ENCODE assay signal across 8 cellular contexts in the genomic region with DNA sequence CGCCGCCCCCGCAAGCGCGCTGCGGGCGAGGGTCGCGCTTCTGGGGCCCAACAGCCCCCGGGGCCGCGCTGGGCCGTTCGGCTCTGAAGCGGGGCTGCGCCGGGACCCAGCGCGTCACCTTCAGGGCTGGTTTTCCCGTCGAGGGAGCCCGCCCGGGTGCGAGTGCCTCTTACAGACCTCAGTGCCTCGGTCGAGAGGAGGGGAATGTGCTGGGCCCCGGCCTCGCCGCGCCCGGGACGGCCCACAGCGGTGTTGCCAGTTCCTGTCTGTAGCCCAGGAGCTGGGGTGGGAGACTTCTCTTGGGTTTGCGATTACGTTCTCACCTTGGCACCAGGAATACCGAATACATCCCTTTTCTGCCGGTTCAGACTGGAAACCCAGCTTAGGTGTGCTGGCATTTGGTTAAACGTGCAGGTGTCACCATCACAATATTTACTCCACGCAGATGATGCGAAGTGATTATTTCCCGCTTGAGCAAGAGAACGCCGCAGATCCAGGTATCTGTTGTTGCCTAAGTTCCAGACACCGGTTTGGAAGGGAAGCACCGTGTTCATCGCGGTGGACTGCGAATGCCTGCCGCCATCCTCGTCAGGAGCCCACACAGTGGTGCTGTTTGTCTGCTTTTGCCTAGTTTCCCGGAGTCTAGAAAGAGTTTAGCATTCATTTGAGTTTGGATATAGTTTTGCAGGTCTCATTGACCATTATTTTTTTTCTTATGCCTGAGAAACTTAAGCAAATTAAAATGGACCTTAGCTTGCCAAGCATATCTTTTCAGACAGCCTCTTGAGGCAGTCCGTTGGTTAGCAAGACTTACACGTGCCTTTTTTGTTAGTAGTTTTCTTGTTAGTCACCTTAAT. TPM values are rescaled to one million over a fixed set of nuclear protein-coding genes. Genes with fewer than 3 reads are reported as not detected.
DNase-seq lines count a peak whose midpoint lies in the region; ATAC-seq, FAIRE-seq and TF ChIP-seq lines count a peak whose summit lies in the region.

No MANE protein-coding gene starts in this region.

- CTCF ChIA-PET in H1 (lab: Charles Lee; ENCODE audit: partially characterized antibody), result interaction anchor here (1.3 to 1.8 kb wide), 2 partner anchors 66 to 267 kb away, joined by 4 to 6 read pairs; no protein-coding TSS in a partner anchor

- H3K27me3 ChIP-seq in H1 (replicated peaks in 1 of 4; ENCODE audit: control insufficient read depth in 3 of 4, extremely low read depth in 1 of 4, insufficient read depth in 3 of 4, low read length in 3 of 4) (no peaks in the 10 kb centered on the region), mesendoderm (ENCODE audit: insufficient read depth, low read length, poor library complexity) (no peaks in the 10 kb centered on the region)

- 8% methylated on average over 37 of the region's 53 CpGs; no CpG with 5 or more reads in 1 of the 2 experiments for WGBS in H1 (ENCODE audit: extremely low coverage in 1 of 2, insufficient coverage in 1 of 2, insufficient read length in 1 of 2, insufficient replicate concordance in 2 of 2, low coverage in 1 of 2, low lambda C conversion rate in 2 of 2, missing lambda C conversion rate in 1 of 2), 2 experiments
- no CpG with 5 or more reads among the region's 53 CpGs for WGBS in mesendoderm (ENCODE audit: extremely low coverage, insufficient coverage, low lambda C conversion rate)

- H3K23me2 ChIP-seq in H1 (ENCODE audit: low read depth, low read length), result peaks cover 12% of the 10 kb centered on the region

- H4K8ac ChIP-seq in H1 (ENCODE audit: extremely low read depth, insufficient read depth, low read length), result peak overlapping the region; percentile 80; the same call in 1 of the 2 replicates
- no peak overlapping the region for H4K8ac ChIP-seq in mesendoderm (ENCODE audit: low read depth, low read length)

- no peak overlapping the region for H2BK5ac ChIP-seq in H1 (ENCODE audit: low read depth, low read length)
- no peak overlapping the region for H2BK5ac ChIP-seq in mesendoderm (ENCODE audit: low read length)

- no peaks in the 10 kb centered on the region for H3K36me3 ChIP-seq in H1 (ENCODE audit: control insufficient read depth in 2 of 4, insufficient read depth in 4 of 4, low read length in 3 of 4)
- H3K36me3 ChIP-seq in mesendoderm (ENCODE audit: control insufficient read depth, insufficient read depth, low read length), result no peaks in the 10 kb centered on the region

- no peak overlapping the region for H4K91ac ChIP-seq in H1 (replicated peaks; ENCODE audit: insufficient read length, low read length)

- peak overlapping the region; percentile 75 to 94 (median 85) for H3K27ac Mint-ChIP-seq in IgD-negative memory B cell
- peak overlapping the region; percentile 87 for H3K27ac Mint-ChIP-seq in stimulated activated naive CD8-positive, alpha-beta T cell treated with anti-CD3 and anti-CD28 coated beads, Interleukin-15, Interleukin-2, amounts not matched to agents 100 ng/mL and 50 ng/mL, for 24 hours

- H3K79me2 ChIP-seq in H1 (ENCODE audit: control insufficient read depth in 1 of 2, insufficient read depth in 2 of 2, low read length in 2 of 2), result peaks cover 0 to 40% of the 10 kb centered on the region in 2 experiments; a peak in 3 of 4 replicates
- H3K79me2 ChIP-seq in mesendoderm (ENCODE audit: control insufficient read depth, insufficient read depth, low read length), result peaks cover 13% of the 10 kb centered on the region

- H3K4ac ChIP-seq in H1 (replicated peaks; ENCODE audit: insufficient read length, low read depth, low read length) (no peak overlapping the region), mesendoderm (ENCODE audit: low read depth, low read length) (peak overlapping the region; percentile 92)

- H3K23ac ChIP-seq in H1 (ENCODE audit: insufficient read length) (no peak overlapping the region), mesendoderm (ENCODE audit: low read length) (peak overlapping the region; percentile 69)

- H3K4me1 Mint-ChIP-seq in IgD-negative memory B cell, result peaks cover 33 to 41% (median 38%) of the 10 kb centered on the region in 3 donors
- peaks cover 56% of the 10 kb centered on the region for H3K4me1 Mint-ChIP-seq in stimulated activated naive CD8-positive, alpha-beta T cell treated with anti-CD3 and anti-CD28 coated beads, Interleukin-15, Interleukin-2, amounts not matched to agents 100 ng/mL and 50 ng/mL, for 24 hours (ENCODE audit: low read depth)

- H4K5ac ChIP-seq in H1 (ENCODE audit: insufficient read length, low read depth, low read length) (no peak overlapping the region), mesendoderm (ENCODE audit: low read length) (no peak overlapping the region)

- H3K56ac ChIP-seq in H1 (replicated peaks; ENCODE audit: insufficient read length, low read depth, low read length) (peak overlapping the region; percentile 21), mesendoderm (ENCODE audit: low read length) (peak overlapping the region; percentile 89)

- H3K9ac ChIP-seq in H1 (replicated peaks in 1 of 4; ENCODE audit: extremely low read depth in 1 of 4, low read depth in 3 of 4, low read length in 3 of 4), result peak overlapping the region; percentile 21 to 89 (median 68)
- H3K9ac ChIP-seq in mesendoderm (ENCODE audit: low read length), result peak overlapping the region; percentile 83

- POLR2A ChIA-PET in H1 (lab: Charles Lee; ENCODE audit: partially characterized antibody), result interaction anchor here (0.6 to 4.4 kb wide), 6 partner anchors 9 to 104 kb away, joined by 3 to 31 read pairs (median 3); a partner anchor contains a TSS

- H3K4me3 ChIP-seq in H1 (ENCODE audit: extremely low read depth in 1 of 4, insufficient read depth in 2 of 4, low read depth in 3 of 4, low read length in 4 of 4) (peak overlapping the region; percentile 64 to 84 (median 81)), mesendoderm (ENCODE audit: low read length) (peak overlapping the region; percentile 68)

- H2AFZ ChIP-seq in H1 (ENCODE audit: low read length), result no peak overlapping the region

- no peak; a peak in 1 of 3 replicates for TF ChIP-seq POLR2A in H1 (IDR thresholded peaks at IDR 0.05; ENCODE audit: control extremely low read depth in 1 of 2, low read depth in 2 of 2, low read length in 2 of 2)

- H3K4me1 ChIP-seq in H1 (replicated peaks in 1 of 4; ENCODE audit: control insufficient read depth in 3 of 4, insufficient read depth in 4 of 4, low read length in 3 of 4), result peaks cover 1 to 6% (median 2%) of the 10 kb centered on the region in 4 experiments; a peak in 6 of 7 replicates
- H3K4me1 ChIP-seq in mesendoderm (ENCODE audit: control insufficient read depth, low read depth, low read length), result peaks cover 1% of the 10 kb centered on the region

- no peak overlapping the region for H2BK12ac ChIP-seq in H1 (ENCODE audit: low read depth, low read length)

- H3K79me1 ChIP-seq in H1 (ENCODE audit: low read depth, low read length), result peaks cover 7% of the 10 kb centered on the region
- H3K79me1 ChIP-seq in mesendoderm (ENCODE audit: low read length), result peaks cover 10% of the 10 kb centered on the region

- TF ChIP-seq CTCF in H1 (IDR thresholded peaks at IDR 0.05; ENCODE audit: control extremely low read depth in 1 of 3, insufficient read depth in 1 of 3, low read depth in 1 of 3, low read length in 3 of 3), result peak in 2 of 3 experiments; percentile 30 to 33; a peak in 3 of 4 replicates

- peak overlapping the region; percentile 33; the same call in 1 of the 2 replicates for H3K27ac ChIP-seq in H1 (ENCODE audit: low read depth, low read length)
- no peak overlapping the region for H3K27ac ChIP-seq in mesendoderm (ENCODE audit: low read depth, low read length)

- H3K18ac ChIP-seq in H1 (ENCODE audit: extremely low read depth, low read length) (no peak overlapping the region), mesendoderm (ENCODE audit: low read length) (peak overlapping the region; percentile 82)

- H3K14ac ChIP-seq in H1 (ENCODE audit: insufficient read length), result no peak overlapping the region

- no peak overlapping the region for H2AK5ac ChIP-seq in H1 (ENCODE audit: low read depth, low read length)
- no peak overlapping the region for H2AK5ac ChIP-seq in mesendoderm (ENCODE audit: low read length)

- no peaks in the 10 kb centered on the region for H3K9me3 ChIP-seq in H1 (ENCODE audit: insufficient read depth in 2 of 2, low read depth in 1 of 2, low read length in 1 of 2)

- no peak overlapping the region for H2BK120ac ChIP-seq in H1 (replicated peaks; ENCODE audit: low read depth, low read length)
- no peak overlapping the region for H2BK120ac ChIP-seq in mesendoderm (ENCODE audit: low read depth, low read length)

- no peak for TF ChIP-seq EP300 in H1 (IDR thresholded peaks at IDR 0.05; ENCODE audit: borderline replicate concordance in 1 of 2, low read depth in 2 of 2, low read length in 2 of 2)

- H2BK20ac ChIP-seq in H1 (ENCODE audit: low read length), result no peak overlapping the region

- H3K27me3 Mint-ChIP-seq in IgD-negative memory B cell, result no peaks in the 10 kb centered on the region
- no peaks in the 10 kb centered on the region for H3K27me3 Mint-ChIP-seq in stimulated activated naive CD8-positive, alpha-beta T cell treated with anti-CD3 and anti-CD28 coated beads, Interleukin-15, Interleukin-2, amounts not matched to agents 100 ng/mL and 50 ng/mL, for 24 hours

- peak overlapping the region; percentile 89 to 95 (median 93) for H3K4me3 Mint-ChIP-seq in IgD-negative memory B cell
- peak overlapping the region; percentile 94 for H3K4me3 Mint-ChIP-seq in stimulated activated naive CD8-positive, alpha-beta T cell treated with anti-CD3 and anti-CD28 coated beads, Interleukin-15, Interleukin-2, amounts not matched to agents 100 ng/mL and 50 ng/mL, for 24 hours

- H3K4me2 ChIP-seq in H1 (ENCODE audit: insufficient read depth in 1 of 2, low read depth in 2 of 2, low read length in 2 of 2) (peak overlapping the region; percentile 81 to 97), mesendoderm (ENCODE audit: low read length) (peak overlapping the region; percentile 53)

- H2BK15ac ChIP-seq in H1 (ENCODE audit: low read length), result no peak overlapping the region
- H2BK15ac ChIP-seq in mesendoderm (replicated peaks; ENCODE audit: low read depth), result no peak overlapping the region

- DNase-seq in NCI-H1105 treated with DMSO at 0.1 percent for 48 hours (lab: John Stamatoyannopoulos, UW) (peak; percentile 21), NCI-H1105 (lab: John Stamatoyannopoulos, UW) (no peak), H1 (ENCODE audit: low read depth in 1 of 2, low spot score in 2 of 2) (peak in 1 of 2 experiments; percentile 80), mesendoderm (peak; percentile 69)
- peak; percentile 37 for DNase-seq in activated CD4-positive, alpha-beta T cell treated with anti-CD3 and anti-CD28 coated beads, Interleukin-2, amount 50 U/mL, for 1 hour

- H4K20me1 ChIP-seq in H1 (replicated peaks in 1 of 2; ENCODE audit: control insufficient read depth in 1 of 2, insufficient read depth in 2 of 2, low read length in 2 of 2), result peaks cover 2 to 5% of the 10 kb centered on the region in 2 experiments

- H3K36me3 Mint-ChIP-seq in IgD-negative memory B cell, result peaks cover 6% of the 10 kb centered on the region
- peaks cover 23% of the 10 kb centered on the region for H3K36me3 Mint-ChIP-seq in stimulated activated naive CD8-positive, alpha-beta T cell treated with anti-CD3 and anti-CD28 coated beads, Interleukin-15, Interleukin-2, amounts not matched to agents 100 ng/mL and 50 ng/mL, for 24 hours (ENCODE audit: low read depth)

- FAIRE-seq in H1 (lab: Jason Lieb, UNC), result no peak

- no peak for ATAC-seq in HG03097 (IDR thresholded peaks at IDR 0.05; ENCODE audit: low FRiP score, unreplicated experiment)

- H3K9me3 Mint-ChIP-seq in IgD-negative memory B cell, result no peaks in the 10 kb centered on the region
- H3K9me3 Mint-ChIP-seq in stimulated activated naive CD8-positive, alpha-beta T cell treated with anti-CD3 and anti-CD28 coated beads, Interleukin-15, Interleukin-2, amounts not matched to agents 100 ng/mL and 50 ng/mL, for 24 hours, result no peaks in the 10 kb centered on the region

- peak; percentile 47 to 64 for TF ChIP-seq RAD21 in H1 (IDR thresholded peaks at IDR 0.05 in 1 of 2, conservative IDR thresholded peaks at IDR 0.05 in 1 of 2; ENCODE audit: low read depth in 2 of 2, low read length in 2 of 2)

RNA-seq across cellular contexts. Expression of a gene that starts 0.9 kb away (rescaled TPM):
- polyA plus RNA-seq in IgD-negative memory B cell (141 TPM), H1 (2011; rRNA removed) (15.4 and 29.5 TPM in 2 replicates)
- total RNA-seq in H1 (2021; fragmentation: NEBNext Ultra II Directional; extraction: Animal tissue kit (Norgen Biotek cat#: 25700)), result 47.1 and 48.5 TPM in 2 replicates
- polyA plus RNA-seq in H1 (2011; cell fraction: cytosol; rRNA removed), result 19.4 TPM
- polyA plus RNA-seq in H1 (2011; cell fraction: nucleus; rRNA removed), result 8.9 TPM
- polyA plus RNA-seq in H1 (2012, experiment 1 of 2), result 32.1 to 52.5 TPM (median 38.8 TPM) in 4 replicates
- polyA plus RNA-seq in H1 (2012, experiment 2 of 2), result 12.7 TPM
- 33.5 TPM for polyA plus RNA-seq in H1 (2013, experiment 1 of 2)
- 32.1 TPM for polyA plus RNA-seq in H1 (2013, experiment 2 of 2)
- polyA minus RNA-seq in H1 (2011; rRNA and poly(A)+ RNA removed), result 14.0 and 18.3 TPM in 2 replicates
- polyA minus RNA-seq in H1 (2011; cell fraction: cytosol; rRNA and poly(A)+ RNA removed), result 17.2 TPM
- 12.2 TPM for polyA minus RNA-seq in H1 (2011; cell fraction: nucleus; rRNA and poly(A)+ RNA removed)
- 36.8 TPM for polyA plus RNA-seq in mesendoderm (2013, experiment 1 of 2)
- 35.1 TPM for polyA plus RNA-seq in mesendoderm (2013, experiment 2 of 2)

RNA-seq across cellular contexts. Expression of a gene that starts 9.5 kb away (rescaled TPM):
- polyA plus RNA-seq in IgD-negative memory B cell (22.1 TPM), H1 (2011; rRNA removed) (8.3 and 12.2 TPM in 2 replicates)
- total RNA-seq in H1 (2021; fragmentation: NEBNext Ultra II Directional; extraction: Animal tissue kit (Norgen Biotek cat#: 25700)), result 20.7 and 21.6 TPM in 2 replicates
- 9.7 TPM for polyA plus RNA-seq in H1 (2011; cell fraction: cytosol; rRNA removed)
- polyA plus RNA-seq in H1 (2011; cell fraction: nucleus; rRNA removed), result 20.1 TPM
- 8.1 to 13.1 TPM (median 11.7 TPM) in 4 replicates for polyA plus RNA-seq in H1 (2012, experiment 1 of 2)
- polyA plus RNA-seq in H1 (2012, experiment 2 of 2), result 9.3 TPM
- 8.7 TPM for polyA plus RNA-seq in H1 (2013, experiment 1 of 2)
- polyA plus RNA-seq in H1 (2013, experiment 2 of 2), result 8.0 TPM
- polyA minus RNA-seq in H1 (2011; rRNA and poly(A)+ RNA removed), result 12.2 and 17.5 TPM in 2 replicates
- 11.9 TPM for polyA minus RNA-seq in H1 (2011; cell fraction: cytosol; rRNA and poly(A)+ RNA removed)
- 11.0 TPM for polyA minus RNA-seq in H1 (2011; cell fraction: nucleus; rRNA and poly(A)+ RNA removed)
- polyA plus RNA-seq in mesendoderm (2013, experiment 1 of 2), result 10.0 TPM
- 10.3 TPM for polyA plus RNA-seq in mesendoderm (2013, experiment 2 of 2)
